Comparison of ENCODE assay signal across 20 cellular contexts in the genomic region with DNA sequence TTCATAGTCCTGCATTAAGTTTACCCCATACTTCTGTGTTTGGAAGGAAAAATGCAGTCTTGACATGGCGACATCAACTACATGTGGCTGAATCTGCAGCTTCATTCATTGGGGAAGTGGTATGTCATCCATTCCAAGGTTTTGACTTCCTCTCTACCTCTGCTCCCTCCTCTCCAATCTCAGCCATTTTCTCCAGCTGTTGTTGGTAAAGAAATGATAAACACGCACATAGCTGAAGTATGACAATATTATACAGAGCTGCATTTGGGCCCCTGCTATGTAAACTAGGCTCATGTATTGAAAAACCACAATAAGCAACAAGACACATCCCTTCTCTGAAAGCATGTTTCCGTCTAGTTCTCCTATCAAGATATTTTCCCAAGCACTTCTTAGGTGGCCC. TPM values are rescaled to one million over a fixed set of nuclear protein-coding genes. Genes with fewer than 3 reads are reported as not detected.
DNase-seq lines count a peak whose midpoint lies in the region; ATAC-seq and TF ChIP-seq lines count a peak whose summit lies in the region.
"Had no signal": no experiment of that assay in that cellular context is flagged by ENCODE, and none has a peak within 500 bp of the region (broad histone marks: within the 10 kb centered on the region; RNA-seq: fewer than 3 reads in every experiment).

No MANE protein-coding gene starts in this region.

- H3K9me3 ChIP-seq in AG04450 (ENCODE audit: control insufficient read depth, insufficient read depth, low read length) (no peaks in the 10 kb centered on the region), hepatocyte (ENCODE audit: low read depth) (no peaks in the 10 kb centered on the region)
- H3K9me3 ChIP-seq: BLaER1, right lobe of liver, vagina had no signal

- H4K20me1 ChIP-seq in hepatocyte (ENCODE audit: insufficient read depth, poor library complexity, severe bottlenecking) = no peaks in the 10 kb centered on the region
- H4K20me1 ChIP-seq: BLaER1 had no signal

- CTCF ChIA-PET in AG04450 (lab: Charles Lee) = interaction anchor here (1.6 to 2.0 kb wide), 2 partner anchors 224 kb away, joined by 3 to 10 read pairs; no protein-coding TSS in a partner anchor

- H3K36me3 ChIP-seq in hepatocyte (replicated peaks; ENCODE audit: insufficient read depth, low read depth) = no peaks in the 10 kb centered on the region
- H3K36me3 ChIP-seq: BLaER1, right lobe of liver, vagina had no signal

- no peak overlapping the region for H3K4me2 ChIP-seq in hepatocyte
- H3K4me2 ChIP-seq: BLaER1 had no signal

- in situ Hi-C loops in KBM-7 (cut with MboI; ENCODE audit: low pct_unique_long_range_greater_than_20kb, low sequenced_read_pairs) = no loop called here

- DNase-seq in AG04450 (ENCODE audit: low read depth, low spot score) (peak; percentile 95), HFF-Myc (ENCODE audit: extremely low read depth, low read depth) (peak; percentile 40), amniotic epithelial cell (ENCODE audit: low read depth) (peak; percentile 84), hepatocyte (ENCODE audit: low spot score) (no peak), COR-L47 (lab: John Stamatoyannopoulos, UW) (no peak), KBM-7 (no peak), DMS79 treated with DMSO at 0.1 percent for 48 hours (lab: John Stamatoyannopoulos, UW) (no peak)
- DNase-seq: activated CD4-positive, alpha-beta T cell treated with anti-CD3 and anti-CD28 coated beads for 36 hours; GF-D8; kidney glomerular epithelial cell; naive thymus-derived CD4-positive, alpha-beta T cell; NCI-H1105 treated with DMSO at 0.1 percent for 48 hours; NCI-H2107; NCI-H524; right lobe of liver had no signal

- no peaks in the 10 kb centered on the region for H3K9me2 ChIP-seq in hepatocyte (replicated peaks; ENCODE audit: insufficient read depth)

- peak overlapping the region; percentile 88 for H3K27ac ChIP-seq in AG04450 (ENCODE audit: low read depth, low read length)
- peak overlapping the region; percentile 80 for H3K27ac ChIP-seq in hepatocyte
- H3K27ac ChIP-seq: BLaER1, parathyroid adenoma, right lobe of liver, vagina had no signal

- peaks cover 40% of the 10 kb centered on the region for H3K4me1 ChIP-seq in hepatocyte (ENCODE audit: insufficient read depth)
- H3K4me1 ChIP-seq: vagina had no signal

- POLR2A ChIA-PET in AG04450 (lab: Yijun Ruan, JAX) = interaction anchor here (0.8 to 1.6 kb wide), 7 partner anchors 8 to 93 kb away, joined by 3 to 11 read pairs (median 4); a partner anchor contains a TSS

- no peak overlapping the region for H3K4me3 ChIP-seq in AG04450 (ENCODE audit: low read depth, low read length)
- no peak overlapping the region for H3K4me3 ChIP-seq in HFF-Myc (replicated peaks; ENCODE audit: low read depth, low read length)
- no peak overlapping the region for H3K4me3 ChIP-seq in hepatocyte
- H3K4me3 ChIP-seq: BLaER1, right lobe of liver, vagina had no signal

- no peak for TF ChIP-seq CTCF in AG04450 (IDR thresholded peaks at IDR 0.05; ENCODE audit: low read depth, low read length)
- no peak for TF ChIP-seq CTCF in HFF-Myc (IDR thresholded peaks at IDR 0.05; ENCODE audit: low read depth, low read length, missing control alignments)
- TF ChIP-seq CTCF in hepatocyte (IDR thresholded peaks at IDR 0.05; ENCODE audit: poor library complexity) = no peak

- no peaks in the 10 kb centered on the region for H3K79me2 ChIP-seq in hepatocyte
- H3K79me2 ChIP-seq: parathyroid adenoma had no signal

- H3K27me3 ChIP-seq in AG04450 (ENCODE audit: control insufficient read depth, insufficient read depth, low read length) (no peaks in the 10 kb centered on the region), hepatocyte (no peaks in the 10 kb centered on the region)
- H3K27me3 ChIP-seq: BLaER1, right lobe of liver, vagina had no signal

- no peak overlapping the region for H2AFZ ChIP-seq in hepatocyte
- H2AFZ ChIP-seq: parathyroid adenoma had no signal

- 76% methylated on average over 3 of the region's 3 CpGs for WGBS in hepatocyte (ENCODE audit: low lambda C conversion rate, missing lambda C conversion rate)

- no peak for ATAC-seq in GM18517 (IDR thresholded peaks at IDR 0.05; ENCODE audit: unreplicated experiment)
- ATAC-seq: activated CD4-positive, alpha-beta T cell treated with anti-CD3 and anti-CD28 coated beads for 36 hours; activated naive CD4-positive, alpha-beta T cell treated with anti-CD3 and anti-CD28 coated beads, Interleukin-2, amount 50 U/mL, for 72 hours; naive thymus-derived CD4-positive, alpha-beta T cell; right lobe of liver had no signal

RNA-seq across cellular contexts. Expression of a gene that starts 39.2 kb away (rescaled TPM):
- 7.2 and 10.9 TPM in 2 replicates for polyA plus RNA-seq in AG04450 (2011; rRNA removed)
- 17.2 and 31.1 TPM in 2 replicates for polyA minus RNA-seq in AG04450 (2011; rRNA and poly(A)+ RNA removed)
- 55.1 and 57.3 TPM in 2 replicates for total RNA-seq in hepatocyte
- polyA plus RNA-seq in hepatocyte = 59.3 and 67.1 TPM in 2 replicates

Comparison
In these comparisons a context has a peak if more than half of its experiments do, and no peak if none do; other contexts are left out.
1. DNase-seq: peak in AG04450 (single experiment), HFF-Myc (single experiment) and amniotic epithelial cell (single experiment); none in hepatocyte (single experiment), COR-L47 (single experiment), KBM-7 (single experiment) and DMS79 treated with DMSO at 0.1 percent for 48 hours (single experiment).